1 cellular context compared by ENCODE assay signal in genomic region chr11:68212421-68213134, GRCh38.
A peak's percentile ranks its signal among the peaks of the same experiment; 100 is the strongest.
TF ChIP-seq lines count a peak whose summit lies in the region.

No MANE protein-coding gene starts in this region.

TF ChIP-seq in GM12878, 131 proteins besides CTCF, POLR2A, EP300 and RAD21 (continued from another document):
- TF ChIP-seq FOS (IDR thresholded peaks at IDR 0.05; ENCODE audit: borderline replicate concordance, extremely low read depth, insufficient read length) (no peak), SMARCA5 (IDR thresholded peaks at IDR 0.05) (no peak), NFYA (IDR thresholded peaks at IDR 0.05; ENCODE audit: borderline replicate concordance, low read depth, low read length) (no peak), ZNF207 (IDR thresholded peaks at IDR 0.05; ENCODE audit: borderline replicate concordance) (no peak), JUNB (IDR thresholded peaks at IDR 0.05) (no peak), IKZF1 (conservative IDR thresholded peaks at IDR 0.05) (peak; percentile 51; the same call in 1 of the 2 replicates), SP1 (IDR thresholded peaks at IDR 0.05; ENCODE audit: low read depth, low read length) (no peak), ZNF274 (IDR thresholded peaks at IDR 0.05; ENCODE audit: insufficient read depth, insufficient read length) (no peak), SUZ12 (IDR thresholded peaks at IDR 0.05; ENCODE audit: unreplicated experiment) (no peak), HDGF (IDR thresholded peaks at IDR 0.05) (0 out of 2 replicates have a peak, but pooled peaks have one; percentile 28), NKRF (conservative IDR thresholded peaks at IDR 0.05) (peak; percentile 81), SIN3A (IDR thresholded peaks at IDR 0.05; ENCODE audit: low read depth, low read length) (peak; percentile 33; the same call in 1 of the 2 replicates), IRF3 (IDR thresholded peaks at IDR 0.05) (no peak), SREBF2 (IDR thresholded peaks at IDR 0.05; ENCODE audit: low read length) (no peak), RB1 (IDR thresholded peaks at IDR 0.05; ENCODE audit: borderline replicate concordance) (no peak), NRF1 (conservative IDR thresholded peaks at IDR 0.05; ENCODE audit: low read depth, low read length) (no peak), RBBP5 (conservative IDR thresholded peaks at IDR 0.05) (no peak), SMC3 (IDR thresholded peaks at IDR 0.05; ENCODE audit: borderline replicate concordance, low read length) (no peak), SMAD1 (IDR thresholded peaks at IDR 0.05; ENCODE audit: low read depth, partially characterized antibody) (no peak), ZNF592 (IDR thresholded peaks at IDR 0.05) (no peak)
TF ChIP-seq in GM12878: peak in this region for 8.
